25 cellular contexts compared by ENCODE assay signal in the genomic region with DNA sequence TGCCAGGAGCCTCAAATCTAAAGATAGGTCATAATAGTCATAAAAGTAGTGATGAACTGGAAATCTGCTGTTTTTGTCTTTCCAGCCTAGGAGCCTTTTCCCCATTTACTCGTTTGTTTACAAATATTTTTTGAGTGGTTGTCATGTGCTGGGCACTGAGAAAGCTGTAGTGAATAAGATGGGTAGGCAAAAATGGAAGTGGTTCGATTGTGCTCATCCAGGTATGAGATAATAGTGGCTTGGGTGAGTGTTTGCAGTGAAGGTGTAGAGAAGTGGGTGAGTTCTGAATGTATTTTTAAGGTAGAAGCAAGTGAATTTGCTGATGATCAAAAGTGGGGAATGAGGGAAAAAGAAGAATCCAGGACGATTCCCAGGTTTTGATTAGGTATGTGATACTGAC.
"Had no signal": no experiment of that assay in that cellular context is flagged by ENCODE, and none has a peak within 500 bp of the region (broad histone marks: within the 10 kb centered on the region; RNA-seq: fewer than 3 reads in every experiment).

No MANE protein-coding gene starts in this region.

- H3K36me3 ChIP-seq: esophagus squamous epithelium, heart right ventricle, left lung, neural progenitor cell, right atrium auricular region, stomach, tibial artery had no signal

- H3K4me3 Mint-ChIP-seq: naive B cell; natural killer cell treated with Interleukin-12 subunit alpha and Interleukin-12 subunit beta and Interleukin-15 and Interleukin-18, amount 100 ng/mL, for 72 hours; neural progenitor cell; type B pancreatic cell had no signal

- H2AFZ ChIP-seq: neural progenitor cell, parathyroid adenoma had no signal

- H3K27ac ChIP-seq: coronary artery, esophagus squamous epithelium, heart right ventricle, left lung, neural progenitor cell, parathyroid adenoma, right atrium auricular region, stomach, tibial artery had no signal

- H3K36me3 Mint-ChIP-seq: naive B cell; natural killer cell treated with Interleukin-12 subunit alpha and Interleukin-12 subunit beta and Interleukin-15 and Interleukin-18, amount 100 ng/mL, for 72 hours; neural progenitor cell; type B pancreatic cell had no signal

- H3K9me3 Mint-ChIP-seq: naive B cell; natural killer cell treated with Interleukin-12 subunit alpha and Interleukin-12 subunit beta and Interleukin-15 and Interleukin-18, amount 100 ng/mL, for 72 hours; neural progenitor cell; type B pancreatic cell had no signal

- H3K9me3 ChIP-seq: esophagus squamous epithelium, heart right ventricle, left lung, right atrium auricular region, stomach, testis, tibial artery had no signal

- H3K4me2 ChIP-seq: neural progenitor cell, smooth muscle cell had no signal

- H3K27ac Mint-ChIP-seq: natural killer cell treated with Interleukin-12 subunit alpha and Interleukin-12 subunit beta and Interleukin-15 and Interleukin-18, amount 100 ng/mL, for 72 hours; neural progenitor cell; progenitor cell of endocrine pancreas; type B pancreatic cell had no signal

- DNase-seq: dermis blood vessel endothelial cell; effector memory CD4-positive, alpha-beta T cell; erythroblast; esophagus squamous epithelium; foreskin melanocyte; heart right ventricle; left cardiac atrium; left lung; naive B cell; stimulated activated CD4-positive, alpha-beta T cell treated with anti-CD3 and anti-CD28 coated beads, Interleukin-12 subunit alpha, Interleukin-12 subunit beta, amount 100 ng/mL, for 4 hours; stimulated activated CD4-positive, alpha-beta T cell treated with anti-CD3 and anti-CD28 coated beads, Interleukin-1b, Interleukin-23, amount 100 ng/mL, for 48 hours; stimulated activated CD4-positive, alpha-beta T cell treated with anti-CD3 and anti-CD28 coated beads, Interleukin-4, amount 100 ng/mL, for 1 hour; stimulated activated CD8-positive, alpha-beta memory T cell treated with anti-CD3 and anti-CD28 coated beads, Interleukin-4, amount 100 ng/mL, for 48 hours; stimulated activated naive CD4-positive, alpha-beta T cell treated with Interleukin-2 at 50 U/mL for 16 hours; stomach; testis; tibial artery had no signal

- H3K4me3 ChIP-seq: coronary artery, esophagus squamous epithelium, heart right ventricle, left lung, neural progenitor cell, right atrium auricular region, smooth muscle cell, stomach, testis, tibial artery had no signal

- H3K27me3 Mint-ChIP-seq: progenitor cell of endocrine pancreas, type B pancreatic cell had no signal

- H3K27me3 ChIP-seq: esophagus squamous epithelium, heart right ventricle, left lung, neural progenitor cell, right atrium auricular region, stomach, testis, tibial artery had no signal

- ATAC-seq: natural killer cell treated with Interleukin-12 subunit alpha and Interleukin-12 subunit beta and Interleukin-15 and Interleukin-18, amount 100 ng/mL, for 72 hours had no signal

- H3K9ac ChIP-seq: neural progenitor cell, parathyroid adenoma had no signal
